ENCODE assay signal across 17 cellular contexts in genomic region chr20:40978761-40979160, GRCh38. TPM values are rescaled to one million over a fixed set of nuclear protein-coding genes. Genes with fewer than 3 reads are reported as not detected.
A peak's percentile ranks its signal among the peaks of the same experiment; 100 is the strongest.
DNase-seq lines count a peak whose midpoint lies in the region; FAIRE-seq and TF ChIP-seq lines count a peak whose summit lies in the region.
"Had no signal": no experiment of that assay in that cellular context is flagged by ENCODE, and none has a peak within 500 bp of the region (broad histone marks: within the 10 kb centered on the region; RNA-seq: fewer than 3 reads in every experiment).

No MANE protein-coding gene starts in this region.

- no peak for TF ChIP-seq CTCF in MCF 10A (IDR thresholded peaks at IDR 0.05; ENCODE audit: unreplicated experiment)
- no peak for TF ChIP-seq CTCF in breast epithelium (IDR thresholded peaks at IDR 0.05)
- no peak for TF ChIP-seq CTCF in epithelial cell of esophagus (IDR thresholded peaks at IDR 0.05; ENCODE audit: insufficient read depth, low read depth, low read length, missing control alignments)
- no peak for TF ChIP-seq CTCF in keratinocyte (optimal IDR thresholded peaks at IDR 0.05 in 1 of 3, IDR thresholded peaks at IDR 0.05 in 1 of 3, conservative IDR thresholded peaks at IDR 0.05 in 1 of 3; ENCODE audit: extremely low read depth in 1 of 3, insufficient read depth in 2 of 3, low read length in 3 of 3)
- TF ChIP-seq CTCF in suprapubic skin (IDR thresholded peaks at IDR 0.05), result no peak
- no peak for TF ChIP-seq CTCF in GM13976 (IDR thresholded peaks at IDR 0.05; ENCODE audit: borderline replicate concordance, control extremely low read depth, extremely low read depth, insufficient read depth, missing control alignments)

- dilution Hi-C loops in keratinocyte (cut with MboI; ENCODE audit: extremely low pct_ligation_motif_present, low sequenced_read_pairs), result no loop called here

- peak; percentile 84 for FAIRE-seq in keratinocyte (lab: Jason Lieb, UNC)
- FAIRE-seq: A204.1, G401.6, GM12891 had no signal

- H3K27ac ChIP-seq in breast epithelium (no peak overlapping the region), keratinocyte (ENCODE audit: control insufficient read depth, insufficient read depth, low read length) (peak overlapping the region; percentile 20), suprapubic skin (no peak overlapping the region)
- H3K27ac ChIP-seq: C4-2B had no signal

- H3K9me3 ChIP-seq in breast epithelium, result peaks cover 0 to 16% of the 10 kb centered on the region in 2 donors
- peaks cover 1% of the 10 kb centered on the region for H3K9me3 ChIP-seq in keratinocyte (ENCODE audit: control insufficient read depth, low read depth, low read length)
- peaks cover 5% of the 10 kb centered on the region for H3K9me3 ChIP-seq in suprapubic skin
- H3K9me3 ChIP-seq: BE2C had no signal

- no peak overlapping the region for H2AFZ ChIP-seq in keratinocyte (ENCODE audit: control insufficient read depth, low read length)

- POLR2A ChIA-PET in MCF 10A (lab: Yijun Ruan, JAX), result interaction anchor here (0.7 to 1.9 kb wide), 9 partner anchors 10 to 289 kb away, joined by 3 to 5 read pairs (median 4); no protein-coding TSS in a partner anchor

- H3K27me3 Mint-ChIP-seq in MCF 10A (ENCODE audit: insufficient read depth, unreplicated experiment), result no peaks in the 10 kb centered on the region

- H3K4me1 ChIP-seq in breast epithelium (no peaks in the 10 kb centered on the region), keratinocyte (ENCODE audit: control insufficient read depth, extremely low read depth, insufficient read depth, low read length) (peaks cover 10% of the 10 kb centered on the region), suprapubic skin (no peaks in the 10 kb centered on the region)
- H3K4me1 ChIP-seq: BE2C had no signal

- in situ Hi-C loops in GM13976 (cut with MboI; ENCODE audit: low sequenced_read_pairs, unreplicated experiment), result loop anchor here (10.0 kb wide), 3 partner anchors 86 to 366 kb away; partner anchors contain the start of gene LPIN3

- BruUV-seq in MCF 10A (replicated peaks; lab: Mats Ljungman, UMichigan), result no TSS peak

- CTCF ChIA-PET in MCF 10A (lab: Yijun Ruan, JAX), result interaction anchor here (0.5 to 21.6 kb wide), 8 partner anchors 12 to 1710 kb away, joined by 3 to 616 read pairs (median 4); no protein-coding TSS in a partner anchor

- H3K27me3 ChIP-seq in breast epithelium (no peaks in the 10 kb centered on the region), keratinocyte (ENCODE audit: control insufficient read depth, extremely low read depth, insufficient read depth, low read length) (no peaks in the 10 kb centered on the region), suprapubic skin (no peaks in the 10 kb centered on the region)

- H3K36me3 ChIP-seq in breast epithelium (no peaks in the 10 kb centered on the region), keratinocyte (ENCODE audit: control insufficient read depth in 2 of 2, extremely low read depth in 1 of 2, insufficient read depth in 2 of 2, low read length in 2 of 2) (no peaks in the 10 kb centered on the region), suprapubic skin (no peaks in the 10 kb centered on the region)
- H3K36me3 ChIP-seq: BE2C had no signal

- H3K4me3 ChIP-seq in breast epithelium, result no peak overlapping the region
- no peak overlapping the region for H3K4me3 ChIP-seq in epithelial cell of esophagus (ENCODE audit: low read length)
- H3K4me3 ChIP-seq in keratinocyte (ENCODE audit: control insufficient read depth in 2 of 3, extremely low read depth in 1 of 3, insufficient read depth in 2 of 3, low read depth in 1 of 3, low read length in 3 of 3), result no peak overlapping the region
- H3K4me3 ChIP-seq in suprapubic skin, result no peak overlapping the region

- no peaks in the 10 kb centered on the region for H3K79me2 ChIP-seq in keratinocyte (ENCODE audit: control insufficient read depth, insufficient read depth, low read length)

- intact Hi-C loops in MCF 10A (cut with micrococcal nuclease) (no loop called here), breast epithelium (cut with DNase I; ENCODE audit: low total_unique reads) (no loop called here)

- H3K4me2 ChIP-seq in keratinocyte (ENCODE audit: control insufficient read depth, extremely low read depth, insufficient read depth, low read depth, low read length), result peak overlapping the region; percentile 47

- no peaks in the 10 kb centered on the region for H4K20me1 ChIP-seq in keratinocyte (ENCODE audit: control insufficient read depth, extremely low read depth, insufficient read depth, low read length)

- DNase-seq in MCF 10A (ENCODE audit: unreplicated experiment) (peak; percentile 47), breast epithelium (ENCODE audit: low spot score in 2 of 2) (no peak), epithelial cell of esophagus (ENCODE audit: low read depth) (peak; percentile 96), keratinocyte (ENCODE audit: low read depth, low spot score) (peak; percentile 72), suprapubic skin (ENCODE audit: low spot score in 2 of 2) (no peak), cerebellar cortex (ENCODE audit: low spot score) (no peak), GM13976 (ENCODE audit: low spot score) (no peak)
- DNase-seq: BE2C; CD4-positive, alpha-beta memory T cell; DMS79; EL; GOT3; H9 had no signal

- no peak for TF ChIP-seq EP300 in suprapubic skin (IDR thresholded peaks at IDR 0.05)

- H3K27ac Mint-ChIP-seq in MCF 10A (ENCODE audit: low read depth, unreplicated experiment), result no peak overlapping the region
- H3K27ac Mint-ChIP-seq: CD4-positive, alpha-beta memory T cell; H9 had no signal

- H3K36me3 Mint-ChIP-seq in MCF 10A (ENCODE audit: insufficient read depth, unreplicated experiment), result no peaks in the 10 kb centered on the region

- peaks cover 30% of the 10 kb centered on the region for H3K9me3 Mint-ChIP-seq in MCF 10A (ENCODE audit: unreplicated experiment)

- H3K9me1 ChIP-seq in keratinocyte (ENCODE audit: control insufficient read depth, extremely low read depth, insufficient read depth, low read length), result no peaks in the 10 kb centered on the region

- no peak overlapping the region for H3K4me3 Mint-ChIP-seq in MCF 10A (ENCODE audit: unreplicated experiment)
- H3K4me3 Mint-ChIP-seq: CD4-positive, alpha-beta memory T cell; H9 had no signal

- TF ChIP-seq POLR2A in breast epithelium (IDR thresholded peaks at IDR 0.05) (no peak), suprapubic skin (IDR thresholded peaks at IDR 0.05) (no peak)

- WGBS in suprapubic skin, result 64% methylated on average over 3 of the region's 3 CpGs

- H3K9ac ChIP-seq in keratinocyte (ENCODE audit: control insufficient read depth, extremely low read depth, insufficient read depth, low read length), result no peak overlapping the region

- peaks cover 16% of the 10 kb centered on the region for H3K4me1 Mint-ChIP-seq in MCF 10A (ENCODE audit: insufficient read depth, unreplicated experiment)
- H3K4me1 Mint-ChIP-seq: CD4-positive, alpha-beta memory T cell; H9 had no signal

RNA-seq across cellular contexts. Expression of gene TOP1, which starts 49.9 kb away (rescaled TPM):
- total RNA-seq in MCF 10A (2022) (141 and 174 TPM in 2 replicates), breast epithelium (10 to 100 TPM; 24.0 to 41.6 (median 40.3) TPM), suprapubic skin (10 to 100 TPM; 25.8 to 32.6 (median 32.0) TPM)
- polyA plus RNA-seq in keratinocyte, result 13.8 to 25.2 TPM (median 20.4 TPM) in 3 replicates
- 249 TPM for polyA plus RNA-seq in keratinocyte (2011; ENCODE audit: low read depth)
- polyA plus RNA-seq in keratinocyte (2011; cell fraction: cytosol; rRNA removed), result 15.7 and 22.8 TPM in 2 replicates
- polyA plus RNA-seq in keratinocyte (2011; cell fraction: nucleus; rRNA removed), result 30.5 and 40.4 TPM in 2 replicates
- polyA plus RNA-seq in keratinocyte (2012; ENCODE audit: low replicate concordance), result 58.4 and 64.0 TPM in 2 replicates
- 7.4 to 27.4 TPM (median 7.8 TPM) in 3 replicates for polyA minus RNA-seq in keratinocyte
- 16.5 TPM for polyA minus RNA-seq in keratinocyte (2011; cell fraction: cytosol; rRNA and poly(A)+ RNA removed)
- 14.8 and 40.6 TPM in 2 replicates for polyA minus RNA-seq in keratinocyte (2011; cell fraction: nucleus; rRNA and poly(A)+ RNA removed)

Comparison
In these comparisons a context has a peak if more than half of its experiments do, and no peak if none do; other contexts are left out.
1. DNase-seq: peak in MCF 10A (single experiment), epithelial cell of esophagus (single experiment) and keratinocyte (single experiment); none in breast epithelium (0 of 2), suprapubic skin (0 of 2), cerebellar cortex (single experiment) and GM13976 (single experiment).